24 cellular contexts compared by ENCODE assay signal in genomic region chr12:46680506-46680905, GRCh38.
"Had no signal": no experiment of that assay in that cellular context is flagged by ENCODE, and none has a peak within 500 bp of the region (broad histone marks: within the 10 kb centered on the region; RNA-seq: fewer than 3 reads in every experiment).

No MANE protein-coding gene starts in this region.

- FAIRE-seq: HepG2 had no signal

- H3K4me3 ChIP-seq: SJCRH30 had no signal

- ATAC-seq: HepG2, Panc1, Right ventricle myocardium inferior, SK-N-SH treated with all-trans-retinoic acid at 6 μM for 48 hours had no signal

- H3K27me3 ChIP-seq: SJCRH30 had no signal

- H3K36me3 ChIP-seq: SJCRH30 had no signal

- DNase-seq: IMR-90, Karpas-422, KG1, MM.1S, NCI-H1092 treated with DMSO at 0.1 percent for 48 hours, NCI-H1436, NCI-H187, NCI-H2029, NCI-H2081 treated with DMSO at 0.1 percent for 48 hours, NCI-H2171, NCI-H226, NCI-H446, NCI-H510A, NCI-H524 treated with DMSO at 0.1 percent for 48 hours, NCI-H69, NCI-H774, SHP77 treated with DMSO at 0.1 percent for 48 hours, T-helper 1 cell had no signal

- H3K27ac ChIP-seq: RWPE1, SJCRH30 had no signal
